In the genomic region with DNA sequence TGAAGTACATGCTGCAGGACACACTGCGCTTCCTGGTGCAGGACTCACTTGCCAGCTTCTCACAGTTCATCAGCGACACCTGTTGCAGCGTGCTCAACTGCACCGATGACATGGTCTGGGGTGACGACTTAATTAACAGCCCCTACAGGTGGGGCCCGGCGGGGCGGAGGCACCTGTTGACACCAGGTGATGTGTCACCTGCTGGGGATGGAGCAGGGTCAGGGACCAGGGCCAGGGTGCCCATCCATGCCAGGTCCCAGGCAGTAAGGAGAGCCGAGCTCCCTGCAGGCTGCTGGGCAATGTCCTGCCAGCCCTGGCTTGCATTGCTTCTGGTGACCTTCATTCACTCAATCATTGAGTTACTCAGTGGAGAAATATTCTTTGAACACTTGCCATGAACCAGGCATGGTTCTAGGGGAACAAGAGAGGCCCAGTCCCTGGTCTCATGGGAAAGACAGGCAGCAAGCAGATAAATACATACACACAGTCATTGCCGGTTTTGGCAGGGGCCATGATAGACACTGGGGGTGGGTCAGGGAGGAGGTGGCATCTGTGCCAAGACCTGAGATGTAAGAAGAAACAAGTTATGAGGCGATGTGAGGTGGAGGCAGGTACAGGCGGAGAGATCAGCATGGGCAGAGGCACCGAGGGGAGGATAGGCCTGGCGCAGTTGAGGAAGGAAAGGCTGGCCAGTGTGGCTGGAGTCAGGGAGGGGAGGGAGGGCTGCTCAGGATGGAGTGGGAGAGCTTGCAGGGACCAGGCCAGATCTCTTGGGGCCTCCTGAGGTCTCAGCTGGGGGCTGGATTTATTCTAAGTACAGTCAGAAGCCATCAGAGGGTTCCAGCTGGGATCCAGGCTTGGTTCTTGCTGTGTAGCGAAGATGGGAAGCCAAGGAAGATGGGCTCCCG, we compare ENCODE assay signal across 17 cellular contexts. TPM values are rescaled to one million over a fixed set of nuclear protein-coding genes. Genes with fewer than 3 reads are reported as not detected.
A peak's percentile ranks its signal among the peaks of the same experiment; 100 is the strongest.
DNase-seq lines count a peak whose midpoint lies in the region; ATAC-seq and TF ChIP-seq lines count a peak whose summit lies in the region.
"Had no signal": no experiment of that assay in that cellular context is flagged by ENCODE, and none has a peak within 500 bp of the region (broad histone marks: within the 10 kb centered on the region; RNA-seq: fewer than 3 reads in every experiment).

No MANE protein-coding gene starts in this region.

- CTCF ChIA-PET in SK-N-SH (lab: Yijun Ruan, JAX), result interaction anchor here (1.3 to 32.8 kb wide), 4 partner anchors 8 to 127 kb away, joined by 6 to 504 read pairs (median 16); partner anchors contain the start of gene GLYCTK
- CTCF ChIA-PET in CD8-positive, alpha-beta T cell (lab: Charles Lee), result interaction anchor here (1.0 to 4.1 kb wide), 2 partner anchors 30 to 115 kb away, joined by 3 to 17 read pairs; no protein-coding TSS in a partner anchor

- no peak for DNase-seq in SK-N-SH
- peak; percentile 32 to 67 (median 56) for DNase-seq in body of pancreas
- DNase-seq in heart left ventricle, result peak in 4 of 5 donors; percentile 41 to 67 (median 56)
- peak; percentile 19 for DNase-seq in thoracic aorta (ENCODE audit: low spot score)
- DNase-seq in NOMO-1 (lab: John Stamatoyannopoulos, UW; ENCODE audit: unreplicated experiment in 2 of 2), result no peak
- DNase-seq in CD8-positive, alpha-beta T cell, result no peak
- DNase-seq: 8988T; activated naive CD8-positive, alpha-beta T cell treated with anti-CD3 and anti-CD28 coated beads, Interleukin-2, amount 10 ng/mL, durations not matched to agents 7 days and 5 days; effector CD4-positive, alpha-beta T cell; NCI-H1694; NCI-H748 treated with DMSO at 0.1 percent for 48 hours had no signal

- H3K4me1 Mint-ChIP-seq in CD8-positive, alpha-beta T cell (ENCODE audit: low read depth), result no peaks in the 10 kb centered on the region
- H3K4me1 Mint-ChIP-seq: activated naive CD8-positive, alpha-beta T cell treated with anti-CD3 and anti-CD28 coated beads, Interleukin-2, amount 10 ng/mL, durations not matched to agents 7 days and 5 days had no signal

- no peaks in the 10 kb centered on the region for H4K20me1 ChIP-seq in SK-N-SH (ENCODE audit: insufficient read depth)

- H3K9me3 ChIP-seq in SK-N-SH, result no peaks in the 10 kb centered on the region
- H3K9me3 ChIP-seq in body of pancreas, result no peaks in the 10 kb centered on the region
- H3K9me3 ChIP-seq in heart left ventricle, result no peaks in the 10 kb centered on the region
- no peaks in the 10 kb centered on the region for H3K9me3 ChIP-seq in thoracic aorta
- H3K9me3 ChIP-seq in CD8-positive, alpha-beta T cell (ENCODE audit: low read length), result no peaks in the 10 kb centered on the region
- H3K9me3 ChIP-seq: neutrophil had no signal

- no peaks in the 10 kb centered on the region for H3K9me3 Mint-ChIP-seq in CD8-positive, alpha-beta T cell
- H3K9me3 Mint-ChIP-seq: activated naive CD8-positive, alpha-beta T cell treated with anti-CD3 and anti-CD28 coated beads, Interleukin-2, amount 10 ng/mL, durations not matched to agents 7 days and 5 days; type B pancreatic cell had no signal

- TF ChIP-seq CTCF in SK-N-SH (IDR thresholded peaks at IDR 0.05) (no peak), body of pancreas (IDR thresholded peaks at IDR 0.05) (no peak), heart left ventricle (IDR thresholded peaks at IDR 0.05) (no peak), thoracic aorta (IDR thresholded peaks at IDR 0.05) (no peak)
- no peak for TF ChIP-seq CTCF in CD8-positive, alpha-beta T cell (IDR thresholded peaks at IDR 0.05)

- H3K27ac Mint-ChIP-seq in CD8-positive, alpha-beta T cell, result no peak overlapping the region
- H3K27ac Mint-ChIP-seq: activated naive CD8-positive, alpha-beta T cell treated with anti-CD3 and anti-CD28 coated beads, Interleukin-2, amount 10 ng/mL, durations not matched to agents 7 days and 5 days; type B pancreatic cell had no signal

- no peak overlapping the region for H3K9ac ChIP-seq in SK-N-SH

- no peaks in the 10 kb centered on the region for H3K27me3 ChIP-seq in SK-N-SH (ENCODE audit: insufficient read depth)
- no peaks in the 10 kb centered on the region for H3K27me3 ChIP-seq in body of pancreas
- no peaks in the 10 kb centered on the region for H3K27me3 ChIP-seq in heart left ventricle
- no peaks in the 10 kb centered on the region for H3K27me3 ChIP-seq in thoracic aorta (replicated peaks; ENCODE audit: insufficient read depth)
- no peaks in the 10 kb centered on the region for H3K27me3 ChIP-seq in CD8-positive, alpha-beta T cell (ENCODE audit: insufficient read depth, low read length)
- H3K27me3 ChIP-seq: neutrophil had no signal

- H3K9me2 ChIP-seq in SK-N-SH, result no peaks in the 10 kb centered on the region

- TF ChIP-seq RAD21 in SK-N-SH (IDR thresholded peaks at IDR 0.05; ENCODE audit: low read length), result no peak

- peaks cover 81% of the 10 kb centered on the region for H3K36me3 Mint-ChIP-seq in CD8-positive, alpha-beta T cell
- H3K36me3 Mint-ChIP-seq: activated naive CD8-positive, alpha-beta T cell treated with anti-CD3 and anti-CD28 coated beads, Interleukin-2, amount 10 ng/mL, durations not matched to agents 7 days and 5 days; type B pancreatic cell had no signal

- H3K36me3 ChIP-seq in SK-N-SH (replicated peaks in 1 of 2; ENCODE audit: control insufficient read depth in 1 of 2, insufficient read depth in 2 of 2, low read length in 1 of 2), result no peaks in the 10 kb centered on the region
- H3K36me3 ChIP-seq in body of pancreas (replicated peaks in 1 of 2; ENCODE audit: insufficient read depth in 1 of 2, low read depth in 2 of 2), result no peaks in the 10 kb centered on the region
- H3K36me3 ChIP-seq in heart left ventricle, result peaks cover 0 to 42% (median 9%) of the 10 kb centered on the region in 9 donors
- peaks cover 12% of the 10 kb centered on the region for H3K36me3 ChIP-seq in thoracic aorta
- H3K36me3 ChIP-seq in CD8-positive, alpha-beta T cell (ENCODE audit: insufficient read depth, low read length), result peaks cover 6% of the 10 kb centered on the region

- no peak overlapping the region for H2AFZ ChIP-seq in SK-N-SH (ENCODE audit: low read depth)

- ATAC-seq in SK-N-SH treated with all-trans-retinoic acid at 6 μM for 48 hours, result peak; percentile 37
- ATAC-seq in body of pancreas, result peak; percentile 83
- ATAC-seq in heart left ventricle, result peak; percentile 79 to 88 (median 85)
- ATAC-seq in thoracic aorta (ENCODE audit: insufficient number of reproducible peaks, low FRiP score, low read depth), result peak; percentile 76
- no peak for ATAC-seq in CD8-positive, alpha-beta T cell
- no peak for ATAC-seq in GM18519 (IDR thresholded peaks at IDR 0.05; ENCODE audit: low FRiP score, unreplicated experiment)

- TF ChIP-seq POLR2A in body of pancreas (IDR thresholded peaks at IDR 0.05) (no peak), heart left ventricle (IDR thresholded peaks at IDR 0.05) (no peak)

- H3K79me2 ChIP-seq in SK-N-SH (ENCODE audit: insufficient read depth), result no peaks in the 10 kb centered on the region

- no peaks in the 10 kb centered on the region for H3K27me3 Mint-ChIP-seq in CD8-positive, alpha-beta T cell (ENCODE audit: low read depth)
- H3K27me3 Mint-ChIP-seq: activated naive CD8-positive, alpha-beta T cell treated with anti-CD3 and anti-CD28 coated beads, Interleukin-2, amount 10 ng/mL, durations not matched to agents 7 days and 5 days; type B pancreatic cell had no signal

- intact Hi-C loops in body of pancreas (cut with DNase I), result loop anchor here (5.0 kb wide), 1 partner anchor 115 kb away; no protein-coding TSS in a partner anchor
- intact Hi-C loops in heart left ventricle (cut with DNase I), result loop anchor here in 1 of 10 donors (10.0 kb wide), 1 partner anchor 342 kb away; no protein-coding TSS in a partner anchor
- intact Hi-C loops in CD8-positive, alpha-beta T cell (cut with DNase I, micrococcal nuclease), result no loop called here

- H3K4me1 ChIP-seq in SK-N-SH (ENCODE audit: control insufficient read depth in 1 of 2, insufficient read depth in 2 of 2, low read depth in 1 of 2, low read length in 1 of 2) (no peaks in the 10 kb centered on the region), body of pancreas (peaks cover 21% of the 10 kb centered on the region), heart left ventricle (peaks cover 0 to 23% (median 6%) of the 10 kb centered on the region in 12 donors), thoracic aorta (ENCODE audit: control insufficient read depth in 1 of 2, low read depth in 2 of 2) (peaks cover 14 to 30% of the 10 kb centered on the region in 2 donors)
- no peaks in the 10 kb centered on the region for H3K4me1 ChIP-seq in CD8-positive, alpha-beta T cell (ENCODE audit: insufficient read depth, low read length)

- no peak overlapping the region for H3K4me3 ChIP-seq in SK-N-SH (ENCODE audit: low read depth in 2 of 2, low read length in 1 of 2)
- no peak overlapping the region for H3K4me3 ChIP-seq in body of pancreas
- no peak overlapping the region for H3K4me3 ChIP-seq in heart left ventricle
- no peak overlapping the region for H3K4me3 ChIP-seq in thoracic aorta
- H3K4me3 ChIP-seq in CD8-positive, alpha-beta T cell (ENCODE audit: low read depth, low read length), result no peak overlapping the region
- H3K4me3 ChIP-seq: lung had no signal

- WGBS in SK-N-SH (ENCODE audit: low lambda C conversion rate), result 90% methylated on average over 15 of the region's 16 CpGs
- 74 to 78% methylated on average over 8 to 16 of the region's 16 CpGs for WGBS in body of pancreas, 2 donors
- WGBS in heart left ventricle, 4 donors, result 86 to 89% (median 87%) methylated on average over 16 of the region's 16 CpGs

- TF ChIP-seq EP300 in SK-N-SH (IDR thresholded peaks at IDR 0.05; ENCODE audit: borderline replicate concordance in 1 of 2, low read depth in 1 of 2, low read length in 1 of 2), result no peak

- H3K4me2 ChIP-seq in SK-N-SH, result no peak overlapping the region

- H3K27ac ChIP-seq in SK-N-SH (ENCODE audit: low read depth in 2 of 2, low read length in 1 of 2) (no peak overlapping the region), body of pancreas (peak overlapping the region; percentile 45 to 74 (median 68)), heart left ventricle (peak overlapping the region in 8 of 12 donors; percentile 4 to 71 (median 40)), thoracic aorta (peak overlapping the region; percentile 47 to 72)
- H3K27ac ChIP-seq in CD8-positive, alpha-beta T cell (ENCODE audit: low read depth, low read length), result no peak overlapping the region
- H3K27ac ChIP-seq: neutrophil, VCaP had no signal

- no peak overlapping the region for H3K4me3 Mint-ChIP-seq in CD8-positive, alpha-beta T cell
- H3K4me3 Mint-ChIP-seq: activated naive CD8-positive, alpha-beta T cell treated with anti-CD3 and anti-CD28 coated beads, Interleukin-2, amount 10 ng/mL, durations not matched to agents 7 days and 5 days; type B pancreatic cell had no signal

- H3F3A ChIP-seq in SK-N-SH (replicated peaks; ENCODE audit: insufficient read depth), result no peaks in the 10 kb centered on the region

- POLR2A ChIA-PET in SK-N-SH (lab: Yijun Ruan, JAX), result no interaction called here
- POLR2A ChIA-PET in CD8-positive, alpha-beta T cell (lab: Charles Lee), result no interaction called here

RNA-seq across cellular contexts. Expression of gene DNAH1, which starts 30.8 kb away (rescaled TPM):
- polyA plus RNA-seq in SK-N-SH (2012; rRNA removed), result 5.1 and 6.7 TPM in 2 replicates
- polyA plus RNA-seq in SK-N-SH (2012; cell fraction: cytosol; rRNA removed), result 1.2 and 1.4 TPM in 2 replicates
- 34.4 and 46.8 TPM in 2 replicates for polyA plus RNA-seq in SK-N-SH (2012; cell fraction: nucleus; rRNA removed)
- total RNA-seq in body of pancreas, result 10 to 100 TPM in 1 of 2 donors, 1 to 10 TPM in 1; 6.0 to 14.8 TPM
- total RNA-seq in heart left ventricle, result 1 to 10 TPM in 8 of 9 donors, under 1 TPM in 1; 0.95 to 6.6 (median 2.8) TPM
- 1 to 10 TPM; 1.2 to 3.8 TPM for polyA plus RNA-seq in heart left ventricle
- 10 to 100 TPM; 14.6 to 21.0 TPM for total RNA-seq in thoracic aorta
- total RNA-seq in CD8-positive, alpha-beta T cell, result 10 to 100 TPM; 42.2 to 45.5 TPM

RNA-seq across cellular contexts. Expression of gene GLYCTK, which starts 59.2 kb away (rescaled TPM):
- 16.8 and 18.8 TPM in 2 replicates for polyA plus RNA-seq in SK-N-SH (2012; rRNA removed)
- polyA plus RNA-seq in SK-N-SH (2012; cell fraction: cytosol; rRNA removed), result 4.5 and 7.4 TPM in 2 replicates
- 76.2 and 100 TPM in 2 replicates for polyA plus RNA-seq in SK-N-SH (2012; cell fraction: nucleus; rRNA removed)
- total RNA-seq in body of pancreas, result 10 to 100 TPM in 1 of 2 donors, 1 to 10 TPM in 1; 5.4 to 25.4 TPM
- total RNA-seq in heart left ventricle, result 1 to 10 TPM; 2.6 to 8.4 (median 4.1) TPM
- polyA plus RNA-seq in heart left ventricle, result 1 to 10 TPM; 4.7 to 6.4 TPM
- total RNA-seq in thoracic aorta, result 10 to 100 TPM; 14.1 to 14.2 TPM
- 10 to 100 TPM; 27.1 to 28.1 TPM for total RNA-seq in CD8-positive, alpha-beta T cell

Comparison
In these comparisons a context has a peak if more than half of its experiments do, and no peak if none do; other contexts are left out.
1. ATAC-seq: peak in SK-N-SH treated with all-trans-retinoic acid at 6 μM for 48 hours (single experiment), body of pancreas (single experiment), heart left ventricle (4 of 4) and thoracic aorta (single experiment); none in CD8-positive, alpha-beta T cell (single experiment) and GM18519 (single experiment).
2. DNase-seq: peak in body of pancreas (4 of 4), heart left ventricle (4 of 5) and thoracic aorta (single experiment); none in SK-N-SH (single experiment), NOMO-1 (0 of 2) and CD8-positive, alpha-beta T cell (0 of 7).
3. H3K27ac ChIP-seq: peak in body of pancreas (4 of 4), heart left ventricle (8 of 12) and thoracic aorta (2 of 2); none in SK-N-SH (0 of 2) and CD8-positive, alpha-beta T cell (single experiment).